ENCODE assay signal across 30 cellular contexts in genomic region chr22:42877158-42877557, GRCh38.
"Had no signal": no experiment of that assay in that cellular context is flagged by ENCODE, and none has a peak within 500 bp of the region (broad histone marks: within the 10 kb centered on the region; RNA-seq: fewer than 3 reads in every experiment).

No MANE protein-coding gene starts in this region.

- H3K4me1 Mint-ChIP-seq: activated CD4-positive, alpha-beta T cell treated with anti-CD3 and anti-CD28 coated beads, Interleukin-2, amount 10 ng/mL, durations not matched to agents 24 days and 14 days; T-cell had no signal

- H3K27ac Mint-ChIP-seq: activated CD4-positive, alpha-beta T cell treated with anti-CD3 and anti-CD28 coated beads, Interleukin-2, amount 10 ng/mL, durations not matched to agents 24 days and 14 days; activated CD8-positive, alpha-beta T cell treated with anti-CD3 and anti-CD28 coated beads for 36 hours; activated naive CD4-positive, alpha-beta T cell treated with anti-CD3 and anti-CD28 coated beads for 36 hours; activated naive CD4-positive, alpha-beta T cell treated with anti-CD3 and anti-CD28 coated beads, Interleukin-2, amount 50 U/mL, for 72 hours; activated T-cell treated with anti-CD3 and anti-CD28 coated beads, Interleukin-2, amount 50 U/mL, for 24 hours; activated T-helper 2 cell treated with anti-CD3 and anti-CD28 coated beads, Interferon-gamma antibody, Interleukin-2, Interleukin-4, amounts not matched to agents 10 μg/mL and 5 μg/mL and 100 μg/mL, durations not matched to agents 14 hours and 24 hours and 36 hours; T-cell had no signal

- H3K4me3 ChIP-seq: adrenal gland, cardiac muscle cell, MG63, SJSA1 had no signal

- H3K36me3 Mint-ChIP-seq: activated naive CD4-positive, alpha-beta T cell treated with anti-CD3 and anti-CD28 coated beads, Interleukin-2, amount 50 U/mL, for 72 hours had no signal

- H3K27me3 ChIP-seq: adrenal gland, brain microvascular endothelial cell, cardiac muscle cell, MG63, SJSA1 had no signal

- ATAC-seq: activated CD8-positive, alpha-beta T cell treated with anti-CD3 and anti-CD28 coated beads for 36 hours; activated naive CD4-positive, alpha-beta T cell treated with anti-CD3 and anti-CD28 coated beads, Interleukin-2, amount 50 U/mL, for 72 hours; Panc1; T-cell had no signal

- H3K9me3 Mint-ChIP-seq: activated CD4-positive, alpha-beta T cell treated with anti-CD3 and anti-CD28 coated beads, Interleukin-2, amount 10 ng/mL, durations not matched to agents 24 days and 14 days; activated CD8-positive, alpha-beta T cell treated with anti-CD3 and anti-CD28 coated beads for 36 hours; activated naive CD4-positive, alpha-beta T cell treated with anti-CD3 and anti-CD28 coated beads for 36 hours; activated naive CD4-positive, alpha-beta T cell treated with anti-CD3 and anti-CD28 coated beads, Interleukin-2, amount 50 U/mL, for 72 hours; activated T-cell treated with anti-CD3 and anti-CD28 coated beads, Interleukin-2, amount 50 U/mL, for 24 hours; activated T-helper 2 cell treated with anti-CD3 and anti-CD28 coated beads, Interferon-gamma antibody, Interleukin-2, Interleukin-4, amounts not matched to agents 10 μg/mL and 5 μg/mL and 100 μg/mL, durations not matched to agents 14 hours and 24 hours and 36 hours; T-cell had no signal

- H3K9ac ChIP-seq: SK-N-SH had no signal

- H3K4me2 ChIP-seq: SK-N-SH had no signal

- H3K27me3 Mint-ChIP-seq: activated CD4-positive, alpha-beta T cell treated with anti-CD3 and anti-CD28 coated beads, Interleukin-2, amount 10 ng/mL, durations not matched to agents 24 days and 14 days; activated CD8-positive, alpha-beta T cell treated with anti-CD3 and anti-CD28 coated beads for 36 hours; activated T-cell treated with anti-CD3 and anti-CD28 coated beads, Interleukin-2, amount 50 U/mL, for 24 hours; T-cell had no signal

- H3K9me3 ChIP-seq: adrenal gland, MG63, SJSA1, SK-N-SH had no signal

- H3K4me1 ChIP-seq: SJSA1 had no signal

- H3K27ac ChIP-seq: brain microvascular endothelial cell, cardiac muscle cell, SJSA1, WERI-Rb-1 had no signal

- DNase-seq: activated CD4-positive, alpha-beta T cell treated with anti-CD3 and anti-CD28 coated beads, Interleukin-2, amount 10 ng/mL, durations not matched to agents 24 days and 14 days; activated CD4-positive, alpha-beta T cell treated with anti-CD3 and anti-CD28 coated beads, Interleukin-2, amount 50 U/mL, for 4 hours; activated CD4-positive, CD25-positive, alpha-beta regulatory T cell; activated CD8-positive, alpha-beta T cell treated with anti-CD3 and anti-CD28 coated beads for 36 hours; activated gamma-delta T cell treated with Interleukin-2 at 50 U/mL for 16 hours; activated naive CD4-positive, alpha-beta T cell treated with anti-CD3 and anti-CD28 coated beads for 36 hours; activated T-cell treated with anti-CD3 and anti-CD28 coated beads, Interleukin-2, amount 50 U/mL, for 24 hours; adrenal gland; anterior cingulate cortex; brain microvascular endothelial cell; Kasumi-1; KG1; MG63; NCI-H1092; NCI-H1436 treated with DMSO at 0.1 percent for 48 hours; NCI-H1694 treated with DMSO at 0.1 percent for 48 hours; NCI-H2029; NCI-H345; NCI-H524 treated with DMSO at 0.1 percent for 48 hours; SHP77 treated with DMSO at 0.1 percent for 48 hours; SK-N-SH; T-cell; T-helper 2 cell; T-helper 9 cell; WERI-Rb-1 had no signal

- H3K4me3 Mint-ChIP-seq: activated CD4-positive, alpha-beta T cell treated with anti-CD3 and anti-CD28 coated beads, Interleukin-2, amount 10 ng/mL, durations not matched to agents 24 days and 14 days; activated CD8-positive, alpha-beta T cell treated with anti-CD3 and anti-CD28 coated beads for 36 hours; activated naive CD4-positive, alpha-beta T cell treated with anti-CD3 and anti-CD28 coated beads for 36 hours; activated T-cell treated with anti-CD3 and anti-CD28 coated beads, Interleukin-2, amount 50 U/mL, for 24 hours; T-cell had no signal
